ENCODE assay signal across 19 cellular contexts in genomic region chr18:56124186-56124585, GRCh38.
DNase-seq lines count a peak whose midpoint lies in the region; TF ChIP-seq lines count a peak whose summit lies in the region.
"Had no signal": no experiment of that assay in that cellular context is flagged by ENCODE, and none has a peak within 500 bp of the region (broad histone marks: within the 10 kb centered on the region; RNA-seq: fewer than 3 reads in every experiment).

No MANE protein-coding gene starts in this region.

- H3K79me2 ChIP-seq in hepatocyte, result no peaks in the 10 kb centered on the region

- H3K4me3 ChIP-seq in skeletal muscle cell (ENCODE audit: low read depth, low read length), result no peak overlapping the region
- no peak overlapping the region for H3K4me3 ChIP-seq in hepatocyte
- H3K4me3 ChIP-seq: K562, spleen had no signal

- no peaks in the 10 kb centered on the region for H3K27me3 ChIP-seq in hepatocyte
- H3K27me3 ChIP-seq: spleen had no signal

- no peaks in the 10 kb centered on the region for H3K9me3 ChIP-seq in hepatocyte (ENCODE audit: low read depth)
- H3K9me3 ChIP-seq: spleen had no signal

- TF ChIP-seq CTCF in hepatocyte (IDR thresholded peaks at IDR 0.05; ENCODE audit: poor library complexity), result no peak

- H3K4me1 ChIP-seq in hepatocyte (ENCODE audit: insufficient read depth), result no peaks in the 10 kb centered on the region
- H3K4me1 ChIP-seq: spleen had no signal

- H4K20me1 ChIP-seq in hepatocyte (ENCODE audit: insufficient read depth, poor library complexity, severe bottlenecking), result no peaks in the 10 kb centered on the region

- no peak overlapping the region for H2AFZ ChIP-seq in hepatocyte

- H3K27ac ChIP-seq in hepatocyte, result no peak overlapping the region
- H3K27ac ChIP-seq: spleen had no signal

- DNase-seq in GM04503 (ENCODE audit: low read depth) (peak; percentile 92), amniotic epithelial cell (ENCODE audit: low read depth) (peak; percentile 47), fibroblast of gingiva (ENCODE audit: low read depth) (peak; percentile 46), skeletal muscle cell (ENCODE audit: low read depth) (peak; percentile 41), anterior cingulate cortex (lab: John Stamatoyannopoulos, UW) (no peak), hepatocyte (ENCODE audit: low spot score) (no peak), cortex of kidney (lab: John Stamatoyannopoulos, UW) (no peak), SW480 (ENCODE audit: low spot score) (no peak)
- DNase-seq: activated CD8-positive, alpha-beta T cell treated with anti-CD3 and anti-CD28 coated beads, Interleukin-2, amount 10 ng/mL, durations not matched to agents 7 days and 5 days; activated naive CD8-positive, alpha-beta T cell treated with anti-CD3 and anti-CD28 coated beads, Interleukin-2, amount 10 ng/mL, durations not matched to agents 7 days and 5 days; NCI-H1105 treated with DMSO at 0.1 percent for 48 hours; NCI-H2171; NCI-H82; posterior cingulate gyrus; spleen; stimulated activated naive CD4-positive, alpha-beta T cell; SW 1271; trophoblast cell had no signal

- H3K9me2 ChIP-seq in hepatocyte (replicated peaks; ENCODE audit: insufficient read depth), result no peaks in the 10 kb centered on the region

- H3K4me2 ChIP-seq in hepatocyte, result no peak overlapping the region

- WGBS in hepatocyte (ENCODE audit: low lambda C conversion rate, missing lambda C conversion rate), result 85% methylated on average over 2 of the region's 2 CpGs

- no peaks in the 10 kb centered on the region for H3K36me3 ChIP-seq in hepatocyte (replicated peaks; ENCODE audit: insufficient read depth, low read depth)
- H3K36me3 ChIP-seq: spleen had no signal

Comparison
In these comparisons a context has a peak if more than half of its experiments do, and no peak if none do; other contexts are left out.
1. DNase-seq: peak in GM04503 (single experiment), amniotic epithelial cell (single experiment), fibroblast of gingiva (single experiment) and skeletal muscle cell (single experiment); none in anterior cingulate cortex (0 of 58), hepatocyte (single experiment), cortex of kidney (single experiment) and SW480 (single experiment).